Comparison of ENCODE assay signal across 14 cellular contexts in genomic region chr18:3104190-3105054, GRCh38.
DNase-seq lines count a peak whose midpoint lies in the region; ATAC-seq, FAIRE-seq and TF ChIP-seq lines count a peak whose summit lies in the region.
"Had no signal": no experiment of that assay in that cellular context is flagged by ENCODE, and none has a peak within 500 bp of the region (broad histone marks: within the 10 kb centered on the region; RNA-seq: fewer than 3 reads in every experiment).

No MANE protein-coding gene starts in this region.

- H3K79me2 ChIP-seq in OCI-LY7 (ENCODE audit: insufficient read depth, low read depth, low read length), result no peaks in the 10 kb centered on the region
- no peaks in the 10 kb centered on the region for H3K79me2 ChIP-seq in GM23338 (replicated peaks; ENCODE audit: insufficient read depth)

- no peaks in the 10 kb centered on the region for H3K9me3 ChIP-seq in OCI-LY7 (ENCODE audit: low read length)
- no peaks in the 10 kb centered on the region for H3K9me3 ChIP-seq in esophagus (ENCODE audit: control insufficient read depth in 2 of 2, insufficient read depth in 1 of 2, low read depth in 1 of 2, low read length in 1 of 2)
- H3K9me3 ChIP-seq: Peyer's patch, tibial artery had no signal

- no peak overlapping the region for H3K4me3 Mint-ChIP-seq in nephron
- H3K4me3 Mint-ChIP-seq in GM23338, result no peak overlapping the region

- peaks cover 21% of the 10 kb centered on the region for H3K4me1 Mint-ChIP-seq in nephron
- no peaks in the 10 kb centered on the region for H3K4me1 Mint-ChIP-seq in GM23338

- no peaks in the 10 kb centered on the region for H3K27me3 Mint-ChIP-seq in nephron (ENCODE audit: low read depth)
- no peaks in the 10 kb centered on the region for H3K27me3 Mint-ChIP-seq in GM23338 (ENCODE audit: insufficient read depth, low read depth, poor library complexity)

- H3F3A ChIP-seq in GM23338 (replicated peaks; ENCODE audit: low read depth), result no peaks in the 10 kb centered on the region

- H3K36me3 ChIP-seq in OCI-LY7 (ENCODE audit: insufficient read depth, low read length) (no peaks in the 10 kb centered on the region), esophagus (ENCODE audit: control insufficient read depth in 2 of 2, insufficient read depth in 2 of 2, low read length in 1 of 2) (no peaks in the 10 kb centered on the region), GM23338 (ENCODE audit: insufficient read depth) (no peaks in the 10 kb centered on the region)
- H3K36me3 ChIP-seq: Peyer's patch had no signal

- DNase-seq in D721Med (ENCODE audit: insufficient read length, low spot score) (no peak), OCI-LY7 (ENCODE audit: low spot score) (no peak), GM23338 (ENCODE audit: low spot score) (no peak), NCI-H774 (lab: John Stamatoyannopoulos, UW) (no peak), UCSD-AML1 (lab: John Stamatoyannopoulos, UW; ENCODE audit: unreplicated experiment) (no peak), GM10266 (ENCODE audit: extremely low spot score) (no peak)
- DNase-seq: activated T-cell treated with anti-CD3 and anti-CD28 coated beads for 4 hours, NCI-H187, Peyer's patch, tibial artery had no signal

- 71 to 74% methylated on average over 6 of the region's 6 CpGs for WGBS in esophagus, 2 donors

- CTCF ChIA-PET in OCI-LY7 (lab: Charles Lee; ENCODE audit: unreplicated experiment), result no interaction called here

- no peaks in the 10 kb centered on the region for H3K36me3 Mint-ChIP-seq in nephron (ENCODE audit: low read depth)
- H3K36me3 Mint-ChIP-seq in GM23338 (ENCODE audit: low read depth), result no peaks in the 10 kb centered on the region

- H3K27me3 ChIP-seq in esophagus (ENCODE audit: control insufficient read depth in 1 of 2, insufficient read depth in 2 of 2, low read length in 2 of 2) (no peaks in the 10 kb centered on the region), GM23338 (ENCODE audit: insufficient read depth) (peaks cover 21% of the 10 kb centered on the region)
- H3K27me3 ChIP-seq: cardiac muscle cell, Peyer's patch, tibial artery had no signal

- intact Hi-C loops in OCI-LY7 (cut with micrococcal nuclease; ENCODE audit: unreplicated experiment), result loop anchor here (10.0 kb wide), 1 partner anchor 60 kb away; no protein-coding TSS in a partner anchor

- BruUV-seq in OCI-LY7 (replicated peaks; lab: Mats Ljungman, UMichigan), result no TSS peak

- H3K9me3 Mint-ChIP-seq in nephron (no peaks in the 10 kb centered on the region), GM23338 (no peaks in the 10 kb centered on the region)

- peak; percentile 87 for FAIRE-seq in D721Med (lab: Jason Lieb, UNC)
- FAIRE-seq: GM18507 had no signal

- no peak overlapping the region for H3K4me2 ChIP-seq in OCI-LY7 (ENCODE audit: low read length)
- no peak overlapping the region for H3K4me2 ChIP-seq in GM23338

- H3K27ac ChIP-seq in OCI-LY7 (ENCODE audit: low read depth, low read length, poor library complexity, severe bottlenecking) (no peak overlapping the region), esophagus (ENCODE audit: low read depth in 2 of 2, low read length in 1 of 2) (peak overlapping the region; percentile 12 to 38), GM23338 (ENCODE audit: low read depth) (no peak overlapping the region)
- H3K27ac ChIP-seq: cardiac muscle cell, Peyer's patch, tibial artery had no signal

- TF ChIP-seq CTCF in D721Med (IDR thresholded peaks at IDR 0.05; ENCODE audit: insufficient read depth, missing control alignments), result no peak
- no peak for TF ChIP-seq CTCF in OCI-LY7 (conservative IDR thresholded peaks at IDR 0.05; ENCODE audit: low read length)
- no peak for TF ChIP-seq CTCF in nephron (IDR thresholded peaks at IDR 0.05; ENCODE audit: unreplicated experiment in 3 of 3)
- no peak for TF ChIP-seq CTCF in GM23338 (conservative IDR thresholded peaks at IDR 0.05; ENCODE audit: low read depth in 2 of 2)
- no peak for TF ChIP-seq CTCF in GM10266 (IDR thresholded peaks at IDR 0.05; ENCODE audit: control insufficient read depth, insufficient read depth, low read depth, missing control alignments)

- H3K4me1 ChIP-seq in OCI-LY7 (ENCODE audit: insufficient read depth, low read length, poor library complexity, severe bottlenecking), result no peaks in the 10 kb centered on the region
- no peaks in the 10 kb centered on the region for H3K4me1 ChIP-seq in esophagus (ENCODE audit: control insufficient read depth in 2 of 2, insufficient read depth in 2 of 2, low read length in 1 of 2)
- H3K4me1 ChIP-seq in GM23338 (ENCODE audit: insufficient read depth), result no peaks in the 10 kb centered on the region

- H3K4me3 ChIP-seq in OCI-LY7 (ENCODE audit: low read depth, low read length, poor library complexity, severe bottlenecking), result no peak overlapping the region
- H3K4me3 ChIP-seq in esophagus (ENCODE audit: low read depth in 1 of 2, low read length in 2 of 2), result no peak overlapping the region
- H3K4me3 ChIP-seq in GM23338, result no peak overlapping the region
- H3K4me3 ChIP-seq: cardiac muscle cell, Peyer's patch, tibial artery had no signal

- H2AFZ ChIP-seq in OCI-LY7 (ENCODE audit: low read length) (peak overlapping the region; percentile 68; the same call in 1 of the 2 replicates), GM23338 (no peak overlapping the region)

- peak overlapping the region; percentile 7 to 52 (median 44) for H3K27ac Mint-ChIP-seq in nephron
- no peak overlapping the region for H3K27ac Mint-ChIP-seq in GM23338

- H3K9me2 ChIP-seq in OCI-LY7 (ENCODE audit: insufficient read depth, low read length) (no peaks in the 10 kb centered on the region), GM23338 (ENCODE audit: insufficient read depth) (no peaks in the 10 kb centered on the region)

- ATAC-seq in GM23338, result no peak

- POLR2A ChIA-PET in OCI-LY7 (lab: Charles Lee), result interaction anchor here (0.6 to 1.5 kb wide), 5 partner anchors 8 to 1235 kb away, joined by 3 to 6 read pairs (median 4); no protein-coding TSS in a partner anchor

- H4K20me1 ChIP-seq in OCI-LY7 (ENCODE audit: insufficient read depth, low read length), result no peaks in the 10 kb centered on the region
- no peaks in the 10 kb centered on the region; the same call in 1 of the 2 replicates for H4K20me1 ChIP-seq in GM23338 (replicated peaks; ENCODE audit: insufficient read depth)

TF ChIP-seq in GM23338, 12 proteins besides CTCF, POLR2A, EP300 and RAD21 (continues in another document):
- no peak for TF ChIP-seq STAT1 (IDR thresholded peaks at IDR 0.05; ENCODE audit: unreplicated experiment)
- TF ChIP-seq REST (IDR thresholded peaks at IDR 0.05; ENCODE audit: unreplicated experiment), result no peak

Comparison
In these comparisons a context has a peak if more than half of its experiments do, and no peak if none do; other contexts are left out.
1. H3K27ac ChIP-seq: peak in esophagus (2 of 2); none in OCI-LY7 (single experiment) and GM23338 (single experiment).